ENCODE assay signal across 7 cellular contexts in genomic region chr12:109475993-109476806, GRCh38. TPM values are rescaled to one million over a fixed set of nuclear protein-coding genes. Genes with fewer than 3 reads are reported as not detected.
DNase-seq lines count a peak whose midpoint lies in the region; ATAC-seq and TF ChIP-seq lines count a peak whose summit lies in the region.

No MANE protein-coding gene starts in this region.

- H3K36me3 ChIP-seq in iPS DF 6.9 (ENCODE audit: control insufficient read depth, insufficient read depth, low read length) (no peaks in the 10 kb centered on the region), spleen (peaks cover 0 to 22% (median 0%) of the 10 kb centered on the region in 6 donors)

- intact Hi-C loops in spleen (cut with DNase I; ENCODE audit: low total_unique reads) (no loop called here), head of caudate nucleus (cut with DNase I) (no loop called here)

- H3K27me3 Mint-ChIP-seq in HFFc6 (ENCODE audit: insufficient read depth) (peaks cover 2% of the 10 kb centered on the region; the same call in 1 of the 2 replicates), WTC11 (ENCODE audit: low read depth) (no peaks in the 10 kb centered on the region)

- H3K27ac Mint-ChIP-seq in HFFc6 (peak overlapping the region; percentile 100), WTC11 (peak overlapping the region; percentile 94)

- POLR2A ChIA-PET in WTC11 (lab: Charles Lee) = interaction anchor here (1.1 to 1.8 kb wide), 3 partner anchors 13 to 18 kb away, joined by 3 to 14 read pairs (median 4); no protein-coding TSS in a partner anchor

- H3K9me3 Mint-ChIP-seq in HFFc6 (no peaks in the 10 kb centered on the region), WTC11 (no peaks in the 10 kb centered on the region)

- H3K4me3 ChIP-seq in iPS DF 6.9 (ENCODE audit: low read length) (peak overlapping the region; percentile 99), spleen (peak overlapping the region; percentile 81 to 99 (median 94))

- H3K27ac ChIP-seq in iPS DF 6.9 (ENCODE audit: low read length) = no peak overlapping the region
- peak overlapping the region; percentile 5 to 99 (median 97) for H3K27ac ChIP-seq in spleen

- no peak for TF ChIP-seq POLR2A in spleen (IDR thresholded peaks at IDR 0.05)

- H3K4me1 ChIP-seq in iPS DF 6.9 (ENCODE audit: control insufficient read depth, insufficient read depth, low read length) = no peaks in the 10 kb centered on the region; the same call in 1 of the 2 replicates
- peaks cover 34 to 93% (median 66%) of the 10 kb centered on the region in 6 donors for H3K4me1 ChIP-seq in spleen

- H3K9me3 ChIP-seq in iPS DF 6.9 (ENCODE audit: control insufficient read depth, insufficient read depth, low read length) (no peaks in the 10 kb centered on the region), spleen (no peaks in the 10 kb centered on the region)

- CTCF ChIA-PET in WTC11 (lab: Charles Lee) = interaction anchor here (1.0 to 6.7 kb wide), 6 partner anchors 14 to 91 kb away, joined by 3 to 44 read pairs (median 4); no protein-coding TSS in a partner anchor

- H3K27me3 ChIP-seq in iPS DF 6.9 (ENCODE audit: control insufficient read depth, insufficient read depth, low read length) (no peaks in the 10 kb centered on the region), spleen (replicated peaks in 1 of 7) (no peaks in the 10 kb centered on the region)

- H3K4me1 Mint-ChIP-seq in HFFc6 (ENCODE audit: low read depth) (peaks cover 43% of the 10 kb centered on the region), WTC11 (peaks cover 30% of the 10 kb centered on the region)

- no peak for TF ChIP-seq CTCF in HFFc6 (IDR thresholded peaks at IDR 0.05)
- TF ChIP-seq CTCF in WTC11 (IDR thresholded peaks at IDR 0.05) = no peak
- TF ChIP-seq CTCF in spleen (IDR thresholded peaks at IDR 0.05 in 8 of 11, conservative IDR thresholded peaks at IDR 0.05 in 3 of 11) = no peak

- no CpG with 5 or more reads among the region's 19 CpGs for WGBS in iPS DF 6.9 (ENCODE audit: insufficient coverage, insufficient read length)
- WGBS in spleen, 5 donors = 23 to 29% (median 27%) methylated on average over 18 to 19 of the region's 19 CpGs

- H3K36me3 Mint-ChIP-seq in HFFc6 (ENCODE audit: low read depth) (peaks cover 21% of the 10 kb centered on the region), WTC11 (peaks cover 3% of the 10 kb centered on the region; the same call in 1 of the 2 replicates)

- no peak for DNase-seq in HFFc6
- DNase-seq in WTC11 (ENCODE audit: low spot score) = no peak
- no peak for DNase-seq in iPS DF 6.9 (ENCODE audit: low read depth, low spot score)
- no peak for DNase-seq in spleen
- no peak for DNase-seq in activated CD8-positive, alpha-beta memory T cell treated with anti-CD3 and anti-CD28 coated beads, Interleukin-2, amount 50 U/mL, for 48 hours
- DNase-seq in COR-L47 (lab: John Stamatoyannopoulos, UW) = no peak
- no peak for DNase-seq in head of caudate nucleus

- H3K4me3 Mint-ChIP-seq in HFFc6 (peak overlapping the region; percentile 96), WTC11 (peak overlapping the region; percentile 94)

- ATAC-seq in WTC11 = peak; percentile 7

TF ChIP-seq in WTC11, 78 proteins besides CTCF, POLR2A, EP300 and RAD21:
- TF ChIP-seq JAZF1 (CRISPR knock-in tag; IDR thresholded peaks at IDR 0.05) (no peak), FOXK1 (CRISPR knock-in tag; IDR thresholded peaks at IDR 0.05) (no peak), ERG (CRISPR knock-in tag; IDR thresholded peaks at IDR 0.05) (no peak), ARID4B (CRISPR knock-in tag; IDR thresholded peaks at IDR 0.05; ENCODE audit: borderline replicate concordance) (no peak), TEAD1 (CRISPR knock-in tag; IDR thresholded peaks at IDR 0.05) (no peak), USF2 (CRISPR knock-in tag; IDR thresholded peaks at IDR 0.05) (no peak), TEAD4 (CRISPR knock-in tag; IDR thresholded peaks at IDR 0.05) (no peak), USF1 (CRISPR knock-in tag; IDR thresholded peaks at IDR 0.05) (no peak), MLX (CRISPR knock-in tag; IDR thresholded peaks at IDR 0.05) (no peak), JUN (CRISPR knock-in tag; IDR thresholded peaks at IDR 0.05) (no peak), SMAD3 (CRISPR knock-in tag; IDR thresholded peaks at IDR 0.05; ENCODE audit: borderline replicate concordance) (no peak), E2F4 (CRISPR knock-in tag; IDR thresholded peaks at IDR 0.05; ENCODE audit: borderline replicate concordance, low read depth) (no peak), RORB (CRISPR knock-in tag; IDR thresholded peaks at IDR 0.05) (no peak)
TF ChIP-seq in WTC11: peak in this region for 0.

RNA-seq across cellular contexts. Expression of gene KCTD10, which starts 0.9 kb away (rescaled TPM):
- 100 to 1,000 TPM; 127 to 145 (median 134) TPM for total RNA-seq in HFFc6 (2021; fragmentation: NEBNext Ultra II Directional; extraction: Animal tissue kit (Norgen Biotek cat#: 25700))
- 35.1 to 44.7 TPM (median 37.6 TPM) in 3 replicates for total RNA-seq in WTC11 (2021)
- 10 to 100 TPM; 43.4 to 72.5 (median 49.9) TPM for total RNA-seq in spleen
- polyA plus RNA-seq in spleen = 10 to 100 TPM; 10.4 to 20.6 (median 11.7) TPM

RNA-seq across cellular contexts. Expression of gene UBE3B, which starts 1.2 kb away (rescaled TPM):
- 10 to 100 TPM; 41.3 to 43.6 (median 43.1) TPM for total RNA-seq in HFFc6 (2021; fragmentation: NEBNext Ultra II Directional; extraction: Animal tissue kit (Norgen Biotek cat#: 25700))
- total RNA-seq in WTC11 (2021) (28.9 to 32.2 TPM (median 29.3 TPM) in 3 replicates), spleen (10 to 100 TPM; 33.1 to 63.1 (median 43.1) TPM)
- polyA plus RNA-seq in spleen = 1 to 10 TPM; 5.7 to 9.2 (median 6.9) TPM
